ENCODE assay signal across 17 cellular contexts in the genomic region with DNA sequence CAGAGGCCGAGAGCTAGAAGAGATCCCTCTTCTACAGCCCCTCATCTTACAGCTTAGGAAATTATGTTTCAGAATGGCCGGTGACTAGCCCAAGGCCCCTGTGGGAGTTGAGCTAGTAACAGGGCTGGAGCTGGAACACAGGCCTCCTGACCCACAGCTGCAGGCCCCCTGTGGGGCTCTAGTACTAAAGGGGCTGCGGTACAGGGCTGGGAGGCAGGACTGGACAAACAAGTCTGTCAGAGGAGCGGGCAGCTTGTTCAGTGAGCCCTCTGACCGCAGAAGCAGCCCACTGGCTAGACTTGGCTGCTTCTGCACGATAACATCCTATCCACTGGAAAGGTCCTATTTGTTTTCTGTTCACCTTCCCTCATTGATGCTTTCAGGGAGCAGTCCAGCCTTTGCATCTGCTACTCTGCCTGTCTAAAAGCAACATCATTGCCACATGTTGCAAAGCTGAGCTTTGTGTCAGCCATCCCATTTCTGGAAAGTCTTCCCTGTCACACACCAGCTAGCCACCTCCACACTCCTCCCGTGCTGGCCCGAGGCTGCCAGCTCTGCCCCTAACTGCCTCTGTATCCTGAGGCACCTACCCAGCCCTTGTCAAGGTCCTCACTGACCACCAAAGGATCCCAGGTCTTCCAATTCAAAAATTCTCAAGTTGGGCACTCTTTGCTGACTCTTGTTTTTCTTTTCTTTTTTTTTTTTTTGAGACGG.
"Had no signal": no experiment of that assay in that cellular context is flagged by ENCODE, and none has a peak within 500 bp of the region (broad histone marks: within the 10 kb centered on the region; RNA-seq: fewer than 3 reads in every experiment).

No MANE protein-coding gene starts in this region.

- H3K9me3 Mint-ChIP-seq: activated CD4-positive, alpha-beta T cell treated with anti-CD3 and anti-CD28 coated beads, Interleukin-2, amount 10 ng/mL, durations not matched to agents 7 days and 5 days; activated naive CD4-positive, alpha-beta T cell treated with anti-CD3 and anti-CD28 coated beads, Interleukin-2, amount 50 U/mL, for 24 hours; endodermal cell; nephron; stimulated activated naive CD8-positive, alpha-beta T cell treated with anti-CD3 and anti-CD28 coated beads, Interleukin-15, amount 100 ng/mL, for 72 hours had no signal

- DNase-seq: activated CD4-positive, alpha-beta T cell treated with anti-CD3 and anti-CD28 coated beads, Interleukin-2, amount 10 ng/mL, durations not matched to agents 7 days and 5 days; activated effector memory CD4-positive, alpha-beta T cell treated with Interleukin-2 at 50 U/mL for 16 hours; aorta; endodermal cell; left ventricle myocardium inferior; mesenchymal stem cell; psoas muscle; SJCRH30; stimulated activated naive CD8-positive, alpha-beta T cell treated with anti-CD3 and anti-CD28 coated beads, Interleukin-15, amount 100 ng/mL, for 72 hours; SW 1271; T-helper 9 cell; upper lobe of left lung had no signal

- H3K27me3 ChIP-seq: gastroesophageal sphincter, right lobe of liver, SJCRH30, upper lobe of left lung had no signal

- H3K27ac ChIP-seq: gastroesophageal sphincter, left ventricle myocardium inferior, psoas muscle, right lobe of liver, SJCRH30, upper lobe of left lung had no signal

- H3K4me1 ChIP-seq: gastroesophageal sphincter, left ventricle myocardium inferior, psoas muscle, right lobe of liver, SJCRH30, upper lobe of left lung had no signal

- ATAC-seq: gastroesophageal sphincter; stimulated activated naive CD8-positive, alpha-beta T cell treated with anti-CD3 and anti-CD28 coated beads, Interleukin-15, amount 100 ng/mL, for 72 hours had no signal

- H3K27ac Mint-ChIP-seq: activated CD4-positive, alpha-beta T cell treated with anti-CD3 and anti-CD28 coated beads, Interleukin-2, amount 10 ng/mL, durations not matched to agents 7 days and 5 days; activated naive CD4-positive, alpha-beta T cell treated with anti-CD3 and anti-CD28 coated beads, Interleukin-2, amount 50 U/mL, for 24 hours; nephron had no signal

- H3K9me3 ChIP-seq: gastroesophageal sphincter, left ventricle myocardium inferior, psoas muscle, right lobe of liver, SJCRH30, upper lobe of left lung had no signal

- H3K4me1 Mint-ChIP-seq: activated naive CD4-positive, alpha-beta T cell treated with anti-CD3 and anti-CD28 coated beads, Interleukin-2, amount 50 U/mL, for 24 hours; endodermal cell; nephron had no signal

- H3K27me3 Mint-ChIP-seq: activated CD4-positive, alpha-beta T cell treated with anti-CD3 and anti-CD28 coated beads, Interleukin-2, amount 10 ng/mL, durations not matched to agents 7 days and 5 days; activated naive CD4-positive, alpha-beta T cell treated with anti-CD3 and anti-CD28 coated beads, Interleukin-2, amount 50 U/mL, for 24 hours; stimulated activated naive CD8-positive, alpha-beta T cell treated with anti-CD3 and anti-CD28 coated beads, Interleukin-15, amount 100 ng/mL, for 72 hours had no signal

- H3K4me3 Mint-ChIP-seq: activated CD4-positive, alpha-beta T cell treated with anti-CD3 and anti-CD28 coated beads, Interleukin-2, amount 10 ng/mL, durations not matched to agents 7 days and 5 days; activated naive CD4-positive, alpha-beta T cell treated with anti-CD3 and anti-CD28 coated beads, Interleukin-2, amount 50 U/mL, for 24 hours; endodermal cell; nephron; stimulated activated naive CD8-positive, alpha-beta T cell treated with anti-CD3 and anti-CD28 coated beads, Interleukin-15, amount 100 ng/mL, for 72 hours had no signal

- FAIRE-seq: keratinocyte had no signal

- H3K4me3 ChIP-seq: gastroesophageal sphincter, left ventricle myocardium inferior, psoas muscle, right lobe of liver, SJCRH30, upper lobe of left lung had no signal
